Comparison of ENCODE assay signal across 1 cellular context in genomic region chr19:13029893-13030292, GRCh38.
TF ChIP-seq lines count a peak whose summit lies in the region.

No MANE protein-coding gene starts in this region.

TF ChIP-seq in SK-N-SH treated with all-trans-retinoic acid at 6 μM for 48 hours, 23 proteins besides CTCF, POLR2A, EP300 and RAD21 (continued from another document):
- TF ChIP-seq TSHZ2 (CRISPR knock-in tag; IDR thresholded peaks at IDR 0.05) = no peak
